8 cellular contexts compared by ENCODE assay signal in genomic region chr1:89262643-89263042, GRCh38. TPM values are rescaled to one million over a fixed set of nuclear protein-coding genes. Genes with fewer than 3 reads are reported as not detected.
DNase-seq lines count a peak whose midpoint lies in the region; ATAC-seq and TF ChIP-seq lines count a peak whose summit lies in the region.

No MANE protein-coding gene starts in this region.

- peaks cover 95% of the 10 kb centered on the region for H3K4me1 ChIP-seq in DND-41 (ENCODE audit: insufficient read depth, low read length)
- no peaks in the 10 kb centered on the region for H3K4me1 ChIP-seq in MM.1S (ENCODE audit: low read length)

- peak overlapping the region; percentile 97 for H3K27ac ChIP-seq in DND-41 (ENCODE audit: low read length)
- H3K27ac ChIP-seq in MM.1S (ENCODE audit: low read length) = no peak overlapping the region

- H3K4me3 ChIP-seq in DND-41 (ENCODE audit: low read depth in 1 of 2, low read length in 2 of 2) = peak overlapping the region in 1 of 2 experiments; percentile 15; a peak in 2 of 4 replicates
- no peak overlapping the region for H3K4me3 ChIP-seq in cardiac fibroblast (replicated peaks in 1 of 2; ENCODE audit: low read depth in 2 of 2, low read length in 2 of 2)
- H3K4me3 ChIP-seq in MM.1S (ENCODE audit: low read length) = no peak overlapping the region

- DNase-seq in DND-41 (no peak), HT1080 (ENCODE audit: low read depth) (peak; percentile 81), cardiac fibroblast (ENCODE audit: low read depth in 2 of 2) (peak; percentile 72 to 80), natural killer cell (no peak), hepatic stellate cell (ENCODE audit: low spot score) (no peak), MM.1S (no peak)
- DNase-seq in stimulated activated naive B cell treated with anti-CD40 and anti-IgM and Interleukin-4, amounts not matched to agents 10 μg/mL and 1 μg/mL and 100 μg/mL, for 72 hours = no peak

- H3K79me2 ChIP-seq in DND-41 (ENCODE audit: insufficient read depth, low read length) (peaks cover 63% of the 10 kb centered on the region), MM.1S (ENCODE audit: low read length) (no peaks in the 10 kb centered on the region)

- H3K9me3 Mint-ChIP-seq in natural killer cell = no peaks in the 10 kb centered on the region
- H3K9me3 Mint-ChIP-seq in stimulated activated naive B cell treated with anti-CD40 and anti-IgM and Interleukin-4, amounts not matched to agents 10 μg/mL and 1 μg/mL and 100 μg/mL, for 72 hours = peaks cover 3 to 4% of the 10 kb centered on the region in 2 donors

- H4K20me1 ChIP-seq in DND-41 (ENCODE audit: insufficient read depth, low read length) (no peaks in the 10 kb centered on the region), MM.1S (ENCODE audit: insufficient read depth, low read length) (no peaks in the 10 kb centered on the region)

- H3K4me1 Mint-ChIP-seq in natural killer cell = peaks cover 80 to 82% of the 10 kb centered on the region in 2 donors
- H3K4me1 Mint-ChIP-seq in stimulated activated naive B cell treated with anti-CD40 and anti-IgM and Interleukin-4, amounts not matched to agents 10 μg/mL and 1 μg/mL and 100 μg/mL, for 72 hours = peaks cover 10% of the 10 kb centered on the region in 2 donors

- peak overlapping the region; percentile 55 for H3K9ac ChIP-seq in DND-41 (ENCODE audit: low read depth, low read length)
- no peak overlapping the region for H3K9ac ChIP-seq in MM.1S (ENCODE audit: low read length)

- no peaks in the 10 kb centered on the region for H3F3A ChIP-seq in MM.1S (ENCODE audit: insufficient read depth, low read length)

- ATAC-seq in DND-41 (ENCODE audit: insufficient read depth, low read depth) (no peak), natural killer cell (no peak), GM21515 (IDR thresholded peaks at IDR 0.05; ENCODE audit: unreplicated experiment) (no peak)
- ATAC-seq in stimulated activated naive B cell treated with anti-CD40 and anti-IgM and Interleukin-4, amounts not matched to agents 10 μg/mL and 1 μg/mL and 100 μg/mL, for 72 hours (replicated peaks) = no peak

- H3K27me3 Mint-ChIP-seq in natural killer cell (ENCODE audit: low read depth in 2 of 2) = no peaks in the 10 kb centered on the region
- H3K27me3 Mint-ChIP-seq in stimulated activated naive B cell treated with anti-CD40 and anti-IgM and Interleukin-4, amounts not matched to agents 10 μg/mL and 1 μg/mL and 100 μg/mL, for 72 hours = no peaks in the 10 kb centered on the region

- peak overlapping the region; percentile 60 for H3K4me2 ChIP-seq in DND-41 (ENCODE audit: insufficient read depth, low read length)
- H3K4me2 ChIP-seq in MM.1S (ENCODE audit: low read depth, low read length) = no peak overlapping the region

- H3K36me3 Mint-ChIP-seq in natural killer cell = peaks cover 55% of the 10 kb centered on the region
- peaks cover 51 to 53% of the 10 kb centered on the region in 2 donors for H3K36me3 Mint-ChIP-seq in stimulated activated naive B cell treated with anti-CD40 and anti-IgM and Interleukin-4, amounts not matched to agents 10 μg/mL and 1 μg/mL and 100 μg/mL, for 72 hours

- no peaks in the 10 kb centered on the region for H3K9me2 ChIP-seq in MM.1S (replicated peaks; ENCODE audit: insufficient read depth, low read length)

- H3K27me3 ChIP-seq in DND-41 (ENCODE audit: insufficient read depth, low read length, poor library complexity) = no peaks in the 10 kb centered on the region
- H3K27me3 ChIP-seq in MM.1S (replicated peaks; ENCODE audit: insufficient read depth, low read length) = no peaks in the 10 kb centered on the region

- peak overlapping the region; percentile 81 to 94 for H3K27ac Mint-ChIP-seq in natural killer cell
- H3K27ac Mint-ChIP-seq in stimulated activated naive B cell treated with anti-CD40 and anti-IgM and Interleukin-4, amounts not matched to agents 10 μg/mL and 1 μg/mL and 100 μg/mL, for 72 hours = no peak overlapping the region

- H3K4me3 Mint-ChIP-seq in natural killer cell = peak overlapping the region; percentile 69
- no peak overlapping the region for H3K4me3 Mint-ChIP-seq in stimulated activated naive B cell treated with anti-CD40 and anti-IgM and Interleukin-4, amounts not matched to agents 10 μg/mL and 1 μg/mL and 100 μg/mL, for 72 hours

- H3K36me3 ChIP-seq in DND-41 (ENCODE audit: insufficient read depth, low read length) = peaks cover 80% of the 10 kb centered on the region
- no peaks in the 10 kb centered on the region for H3K36me3 ChIP-seq in MM.1S (replicated peaks; ENCODE audit: insufficient read depth, low read length)

- intact Hi-C loops in natural killer cell (cut with micrococcal nuclease) = no loop called here

- H2AFZ ChIP-seq in DND-41 (ENCODE audit: low read depth, low read length) = no peak overlapping the region
- H2AFZ ChIP-seq in MM.1S (ENCODE audit: low read length) = no peak overlapping the region

- no peaks in the 10 kb centered on the region for H3K9me3 ChIP-seq in DND-41 (ENCODE audit: insufficient read depth, low read length, severe bottlenecking)
- H3K9me3 ChIP-seq in MM.1S (replicated peaks; ENCODE audit: insufficient read depth, low read length) = no peaks in the 10 kb centered on the region

- TF ChIP-seq CTCF in DND-41 (IDR thresholded peaks at IDR 0.05; ENCODE audit: borderline replicate concordance, extremely low read depth, low read length, poor library complexity, severe bottlenecking) (no peak), cardiac fibroblast (IDR thresholded peaks at IDR 0.05; ENCODE audit: low read depth, low read length) (no peak), natural killer cell (IDR thresholded peaks at IDR 0.05) (no peak), MM.1S (IDR thresholded peaks at IDR 0.05; ENCODE audit: low read length) (no peak)

RNA-seq across cellular contexts. Expression of gene GBP5, which starts 10.0 kb away (rescaled TPM):
- 0.13 and 0.18 TPM in 2 replicates for total RNA-seq in HT1080 (2014; rRNA removed; shearing (Covaris generic))
- not detected in 2 replicates for polyA plus RNA-seq in HT1080 (2015; cell fraction: cytosol; rRNA removed)
- polyA plus RNA-seq in HT1080 (2015; cell fraction: nucleus; rRNA removed) = 0.07 and 0.24 TPM in 2 replicates
- total RNA-seq in natural killer cell = 100 to 1,000 TPM; 191 to 249 (median 219) TPM

Comparison
In these comparisons a context has a peak if more than half of its experiments do, and no peak if none do; other contexts are left out.
1. DNase-seq: peak in HT1080 (single experiment) and cardiac fibroblast (2 of 2); none in DND-41 (single experiment), natural killer cell (single experiment), hepatic stellate cell (single experiment), MM.1S (single experiment) and stimulated activated naive B cell treated with anti-CD40 and anti-IgM and Interleukin-4, amounts not matched to agents 10 μg/mL and 1 μg/mL and 100 μg/mL, for 72 hours (single experiment).
2. RNA of gene GBP5, which starts 10.0 kb away (total RNA-seq): 191 to 249 TPM in natural killer cell; 0.13 to 0.18 TPM in HT1080; every median in the first group is over 100 times any median in the second.